Comparison of ENCODE assay signal across 24 cellular contexts in the genomic region with DNA sequence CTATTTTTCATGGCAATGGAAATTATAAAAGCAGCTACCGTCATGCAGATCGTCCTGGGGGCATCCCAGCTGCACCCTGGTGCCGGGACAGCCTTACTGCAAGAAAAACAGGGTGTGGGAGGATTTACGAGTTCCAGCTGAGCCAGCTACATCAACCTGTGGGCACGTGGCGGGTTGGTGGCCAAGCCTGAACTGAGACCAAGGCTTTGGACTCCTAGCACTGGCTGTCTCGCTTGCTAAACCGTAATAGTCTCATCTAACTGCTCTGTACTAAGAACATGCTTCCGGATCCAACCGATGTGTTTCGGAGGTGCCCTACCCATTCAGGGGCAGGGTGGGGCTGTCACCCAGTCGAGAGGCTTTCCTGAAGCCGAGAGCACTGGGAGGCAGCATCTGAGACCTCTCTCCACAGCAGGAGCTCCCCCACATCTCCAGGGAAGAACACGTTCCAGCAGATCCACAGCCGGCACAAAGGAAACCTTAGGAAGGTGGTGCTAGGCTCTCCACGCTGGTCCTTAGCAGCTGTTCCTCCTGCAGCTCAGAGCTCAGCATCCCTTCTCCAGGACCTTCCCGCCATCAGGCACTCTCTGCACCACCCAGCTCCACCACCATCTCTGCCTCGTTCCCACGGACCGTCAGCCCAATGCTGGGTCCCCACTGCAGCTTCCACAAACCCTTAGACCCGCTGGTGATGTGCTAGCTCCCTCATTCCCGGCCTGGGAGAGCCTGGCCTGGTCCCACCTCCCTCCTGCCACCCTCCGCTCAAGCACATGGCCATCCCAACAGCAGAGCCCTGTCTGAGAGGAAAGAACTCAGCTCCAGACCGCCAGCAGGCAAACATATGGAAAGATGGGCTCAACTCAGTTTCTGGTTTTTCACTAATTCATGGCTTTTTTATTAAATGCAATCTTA.
A peak's percentile ranks its signal among the peaks of the same experiment; 100 is the strongest.
DNase-seq lines count a peak whose midpoint lies in the region; ATAC-seq and TF ChIP-seq lines count a peak whose summit lies in the region.
"Had no signal": no experiment of that assay in that cellular context is flagged by ENCODE, and none has a peak within 500 bp of the region (broad histone marks: within the 10 kb centered on the region; RNA-seq: fewer than 3 reads in every experiment).

No MANE protein-coding gene starts in this region.

- no peak for ATAC-seq in upper lobe of right lung
- no peak for ATAC-seq in HG03520 (IDR thresholded peaks at IDR 0.05; ENCODE audit: unreplicated experiment)
- ATAC-seq: left lung had no signal

- H3K4me3 Mint-ChIP-seq in MCF 10A (ENCODE audit: unreplicated experiment): no peak overlapping the region
- H3K4me3 Mint-ChIP-seq in chondrocyte (ENCODE audit: unreplicated experiment): no peak overlapping the region
- no peak overlapping the region for H3K4me3 Mint-ChIP-seq in neural crest cell
- H3K4me3 Mint-ChIP-seq: activated CD4-positive, alpha-beta memory T cell treated with anti-CD3 and anti-CD28 coated beads, Interleukin-2, amount 10 ng/mL, durations not matched to agents 7 days and 5 days; activated naive CD4-positive, alpha-beta T cell treated with anti-CD3 and anti-CD28 coated beads, Interleukin-2, amount 50 U/mL, for 24 hours; CD4-positive, alpha-beta T cell had no signal

- no peak overlapping the region for H3K9ac ChIP-seq in mammary epithelial cell (ENCODE audit: insufficient read depth, low read length)

- dilution Hi-C loops in mammary epithelial cell (cut with HindIII; ENCODE audit: low sequenced_read_pairs): no loop called here

- intact Hi-C loops in MCF 10A (cut with micrococcal nuclease): no loop called here
- intact Hi-C loops in mammary epithelial cell (cut with micrococcal nuclease): no loop called here
- intact Hi-C loops in upper lobe of right lung (cut with DNase I): no loop called here

- BruUV-seq in MCF 10A (replicated peaks; lab: Mats Ljungman, UMichigan) (no TSS peak), mammary epithelial cell (replicated peaks; lab: Mats Ljungman, UMichigan) (no TSS peak)

- H3K27ac ChIP-seq in mammary epithelial cell (ENCODE audit: insufficient read depth, low read depth, low read length) (no peak overlapping the region), upper lobe of right lung (no peak overlapping the region)
- H3K27ac ChIP-seq: breast epithelium, left lung, PC-9 had no signal

- CTCF ChIA-PET in MCF 10A (lab: Yijun Ruan, JAX): interaction anchor here (0.6 to 1.1 kb wide), 2 partner anchors 11 kb away, joined by 3 to 7 read pairs; no protein-coding TSS in a partner anchor
- CTCF ChIA-PET in mammary epithelial cell (lab: Charles Lee; ENCODE audit: low non-redundant PET): no interaction called here

- in situ Hi-C loops in mammary epithelial cell (cut with MboI; ENCODE audit: low sequenced_read_pairs in 2 of 2): no loop called here

- H2AFZ ChIP-seq in mammary epithelial cell (ENCODE audit: low read depth, low read length): no peak overlapping the region
- H2AFZ ChIP-seq: PC-9 had no signal

- H3K4me1 Mint-ChIP-seq in MCF 10A (ENCODE audit: insufficient read depth, unreplicated experiment): peaks cover 31% of the 10 kb centered on the region
- peaks cover 7% of the 10 kb centered on the region for H3K4me1 Mint-ChIP-seq in chondrocyte (ENCODE audit: low read depth)
- H3K4me1 Mint-ChIP-seq in neural crest cell: no peaks in the 10 kb centered on the region
- H3K4me1 Mint-ChIP-seq: activated CD4-positive, alpha-beta memory T cell treated with anti-CD3 and anti-CD28 coated beads, Interleukin-2, amount 10 ng/mL, durations not matched to agents 7 days and 5 days; activated naive CD4-positive, alpha-beta T cell treated with anti-CD3 and anti-CD28 coated beads, Interleukin-2, amount 50 U/mL, for 24 hours had no signal

- DNase-seq in MCF 10A (ENCODE audit: unreplicated experiment): no peak
- no peak for DNase-seq in mammary epithelial cell
- peak; percentile 76 for DNase-seq in chondrocyte (ENCODE audit: low spot score)
- no peak for DNase-seq in neural crest cell (ENCODE audit: low read depth, low spot score)
- DNase-seq in upper lobe of right lung: peak; percentile 30
- DNase-seq in NCI-H2196 treated with DMSO at 0.1 percent for 48 hours (lab: John Stamatoyannopoulos, UW; ENCODE audit: unreplicated experiment): no peak
- DNase-seq in NCI-H187 (lab: John Stamatoyannopoulos, UW): no peak
- DNase-seq: activated CD4-positive, alpha-beta memory T cell treated with anti-CD3 and anti-CD28 coated beads, Interleukin-2, amount 10 ng/mL, durations not matched to agents 7 days and 5 days; activated CD8-positive, alpha-beta memory T cell treated with anti-CD3 and anti-CD28 coated beads, Interleukin-2, amount 50 U/mL, for 48 hours; CD4-positive, alpha-beta T cell; DND-41; effector CD8-positive, alpha-beta T cell; left lung; mesendoderm; NCI-H1105; NCI-H1930; NCI-H526; NK-92 treated with Interleukin-12 subunit alpha and Interleukin-12 subunit beta, amount 100 ng/mL, for 24 hours; nucleus accumbens; PC-9; stimulated activated naive CD4-positive, alpha-beta T cell treated with Interleukin-2 at 50 U/mL for 16 hours had no signal

- no peaks in the 10 kb centered on the region for H3K27me3 ChIP-seq in mammary epithelial cell (ENCODE audit: insufficient read depth, low read length)
- no peaks in the 10 kb centered on the region for H3K27me3 ChIP-seq in upper lobe of right lung
- H3K27me3 ChIP-seq: breast epithelium had no signal

- no peaks in the 10 kb centered on the region for H3K79me2 ChIP-seq in mammary epithelial cell (ENCODE audit: insufficient read depth, low read length)

- H3K9me3 Mint-ChIP-seq in MCF 10A (ENCODE audit: unreplicated experiment) (no peaks in the 10 kb centered on the region), chondrocyte (ENCODE audit: low read depth) (no peaks in the 10 kb centered on the region), neural crest cell (no peaks in the 10 kb centered on the region)
- H3K9me3 Mint-ChIP-seq: activated CD4-positive, alpha-beta memory T cell treated with anti-CD3 and anti-CD28 coated beads, Interleukin-2, amount 10 ng/mL, durations not matched to agents 7 days and 5 days; activated naive CD4-positive, alpha-beta T cell treated with anti-CD3 and anti-CD28 coated beads, Interleukin-2, amount 50 U/mL, for 24 hours; CD4-positive, alpha-beta T cell had no signal

- H3K27ac Mint-ChIP-seq in MCF 10A (ENCODE audit: low read depth, unreplicated experiment) (peak overlapping the region; percentile 99), chondrocyte (ENCODE audit: unreplicated experiment) (no peak overlapping the region), neural crest cell (ENCODE audit: unreplicated experiment) (peak overlapping the region; percentile 40)
- H3K27ac Mint-ChIP-seq: activated CD4-positive, alpha-beta memory T cell treated with anti-CD3 and anti-CD28 coated beads, Interleukin-2, amount 10 ng/mL, durations not matched to agents 7 days and 5 days; activated naive CD4-positive, alpha-beta T cell treated with anti-CD3 and anti-CD28 coated beads, Interleukin-2, amount 50 U/mL, for 24 hours; CD4-positive, alpha-beta T cell had no signal

- H3K4me1 ChIP-seq in mammary epithelial cell (ENCODE audit: insufficient read depth, low read length) (no peaks in the 10 kb centered on the region), upper lobe of right lung (no peaks in the 10 kb centered on the region)
- H3K4me1 ChIP-seq: breast epithelium had no signal

- H3K36me3 Mint-ChIP-seq in MCF 10A (ENCODE audit: insufficient read depth, unreplicated experiment): peaks cover 8% of the 10 kb centered on the region
- H3K36me3 Mint-ChIP-seq in chondrocyte (ENCODE audit: low read depth): no peaks in the 10 kb centered on the region
- H3K36me3 Mint-ChIP-seq in neural crest cell (ENCODE audit: low read depth): no peaks in the 10 kb centered on the region
- H3K36me3 Mint-ChIP-seq: activated naive CD4-positive, alpha-beta T cell treated with anti-CD3 and anti-CD28 coated beads, Interleukin-2, amount 50 U/mL, for 24 hours had no signal

- H3K27me3 Mint-ChIP-seq in MCF 10A (ENCODE audit: insufficient read depth, unreplicated experiment): no peaks in the 10 kb centered on the region
- H3K27me3 Mint-ChIP-seq in chondrocyte (ENCODE audit: low read depth): no peaks in the 10 kb centered on the region
- H3K27me3 Mint-ChIP-seq in neural crest cell (ENCODE audit: low read depth): no peaks in the 10 kb centered on the region
- H3K27me3 Mint-ChIP-seq: activated CD4-positive, alpha-beta memory T cell treated with anti-CD3 and anti-CD28 coated beads, Interleukin-2, amount 10 ng/mL, durations not matched to agents 7 days and 5 days; activated naive CD4-positive, alpha-beta T cell treated with anti-CD3 and anti-CD28 coated beads, Interleukin-2, amount 50 U/mL, for 24 hours had no signal

- 55% methylated on average over 20 of the region's 24 CpGs for whole genome bisulfite sequencing in mammary epithelial cell (ENCODE audit: low coverage, missing lambda C conversion rate)

- TF ChIP-seq CTCF in MCF 10A (IDR thresholded peaks at IDR 0.05; ENCODE audit: unreplicated experiment) (no peak), mammary epithelial cell (conservative IDR thresholded peaks at IDR 0.05 in 1 of 2, IDR thresholded peaks at IDR 0.05 in 1 of 2; ENCODE audit: extremely low read depth in 1 of 2, insufficient read depth in 1 of 2, low read depth in 1 of 2, low read length in 2 of 2) (no peak), chondrocyte (IDR thresholded peaks at IDR 0.05) (no peak), neural crest cell (conservative IDR thresholded peaks at IDR 0.05) (no peak), upper lobe of right lung (IDR thresholded peaks at IDR 0.05) (no peak)

- peaks cover 20% of the 10 kb centered on the region for H3K9me3 ChIP-seq in mammary epithelial cell (replicated peaks; ENCODE audit: insufficient read depth, low read length)
- H3K9me3 ChIP-seq in upper lobe of right lung: no peaks in the 10 kb centered on the region
- H3K9me3 ChIP-seq: breast epithelium, left lung had no signal

- no peak overlapping the region for H3K4me2 ChIP-seq in mammary epithelial cell (ENCODE audit: insufficient read depth, low read depth, low read length)
- H3K4me2 ChIP-seq: PC-9 had no signal

- H3K4me3 ChIP-seq in mammary epithelial cell (replicated peaks in 1 of 3; ENCODE audit: insufficient read depth in 1 of 3, low read depth in 2 of 3, low read length in 3 of 3) (no peak overlapping the region), upper lobe of right lung (no peak overlapping the region)
- H3K4me3 ChIP-seq: breast epithelium, left lung, PC-9 had no signal

- H3K36me3 ChIP-seq in mammary epithelial cell (ENCODE audit: insufficient read depth, low read length) (no peaks in the 10 kb centered on the region), upper lobe of right lung (no peaks in the 10 kb centered on the region)
- H3K36me3 ChIP-seq: breast epithelium, left lung had no signal

- POLR2A ChIA-PET in MCF 10A (lab: Yijun Ruan, JAX): interaction anchor here (1.1 kb wide), 1 partner anchor 9 kb away, joined by 3 read pairs; no protein-coding TSS in a partner anchor

- H4K20me1 ChIP-seq in mammary epithelial cell (ENCODE audit: insufficient read depth, low read length): no peaks in the 10 kb centered on the region

Comparison
In these comparisons a context has a peak if more than half of its experiments do, and no peak if none do; other contexts are left out.
1. DNase-seq: peak in chondrocyte (single experiment) and upper lobe of right lung (single experiment); none in MCF 10A (single experiment), mammary epithelial cell (single experiment), neural crest cell (single experiment), NCI-H2196 treated with DMSO at 0.1 percent for 48 hours (single experiment) and NCI-H187 (0 of 2).